Comparison of ENCODE assay signal across 25 cellular contexts in genomic region chr5:6080930-6081726, GRCh38.
DNase-seq lines count a peak whose midpoint lies in the region; ATAC-seq, FAIRE-seq and TF ChIP-seq lines count a peak whose summit lies in the region.
"Had no signal": no experiment of that assay in that cellular context is flagged by ENCODE, and none has a peak within 500 bp of the region (broad histone marks: within the 10 kb centered on the region; RNA-seq: fewer than 3 reads in every experiment).

No MANE protein-coding gene starts in this region.

- no peaks in the 10 kb centered on the region for H3K4me1 ChIP-seq in HepG2 (ENCODE audit: insufficient read depth, low read length)
- H3K4me1 ChIP-seq in right lobe of liver = no peaks in the 10 kb centered on the region
- H3K4me1 ChIP-seq in adrenal gland (replicated peaks in 1 of 2) = no peaks in the 10 kb centered on the region
- H3K4me1 ChIP-seq in gastrocnemius medialis = no peaks in the 10 kb centered on the region
- H3K4me1 ChIP-seq: Peyer's patch had no signal

- TF ChIP-seq CTCF in HepG2 (CRISPR knock-in tag; IDR thresholded peaks at IDR 0.05) (no peak), right lobe of liver (IDR thresholded peaks at IDR 0.05) (no peak), adrenal gland (IDR thresholded peaks at IDR 0.05) (no peak), gastrocnemius medialis (IDR thresholded peaks at IDR 0.05 in 4 of 5, conservative IDR thresholded peaks at IDR 0.05 in 1 of 5) (no peak)

- H3K79me2 ChIP-seq in HepG2 (ENCODE audit: insufficient read depth, low read length) = no peaks in the 10 kb centered on the region

- H3K27me3 ChIP-seq in HepG2 (ENCODE audit: control insufficient read depth in 1 of 2, insufficient read depth in 2 of 2, low read length in 2 of 2) (no peaks in the 10 kb centered on the region; a peak in 2 of 5 replicates), right lobe of liver (no peaks in the 10 kb centered on the region), adrenal gland (no peaks in the 10 kb centered on the region), gastrocnemius medialis (no peaks in the 10 kb centered on the region)
- H3K27me3 ChIP-seq: Peyer's patch had no signal

- H2AFZ ChIP-seq in HepG2 (ENCODE audit: low read length) = no peak overlapping the region

- CTCF ChIA-PET in HepG2 (lab: Yijun Ruan, JAX; ENCODE audit: low intra/inter-chr PET ratio, low total read pairs) = no interaction called here

- DNase-seq in HepG2 (ENCODE audit: low spot score) = no peak
- no peak for DNase-seq in right lobe of liver
- peak; percentile 41 for DNase-seq in cerebellar cortex (ENCODE audit: low spot score)
- peak; percentile 32 for DNase-seq in islet precursor cell
- DNase-seq in adrenal gland = no peak
- no peak for DNase-seq in hypothalamus (lab: John Stamatoyannopoulos, UW)
- DNase-seq in gastrocnemius medialis = no peak
- DNase-seq in nucleus accumbens (lab: John Stamatoyannopoulos, UW) = no peak
- DNase-seq: CD4-positive, CD25-positive, alpha-beta regulatory T cell; DMS153; DND-41; GOT3; NCI-H1092; NCI-H1417 treated with DMSO at 0.1 percent for 48 hours; NCI-H187; NCI-H2081 treated with DMSO at 0.1 percent for 48 hours; NCI-H2171; NCI-H226; NCI-H510A; NCI-H69; Peyer's patch; SK-N-SH had no signal

- POLR2A ChIA-PET in HepG2 (lab: Yijun Ruan, JAX) = no interaction called here

- H3K4me3 ChIP-seq in HepG2 (replicated peaks in 1 of 3; ENCODE audit: insufficient read depth in 1 of 3, low read depth in 2 of 3, low read length in 3 of 3) = no peak overlapping the region
- H3K4me3 ChIP-seq in right lobe of liver = no peak overlapping the region
- no peak overlapping the region for H3K4me3 ChIP-seq in adrenal gland
- H3K4me3 ChIP-seq in gastrocnemius medialis = no peak overlapping the region
- H3K4me3 ChIP-seq: Peyer's patch had no signal

- H3K36me3 ChIP-seq in HepG2 (replicated peaks in 1 of 2; ENCODE audit: control insufficient read depth in 1 of 2, insufficient read depth in 2 of 2, low read length in 2 of 2) (no peaks in the 10 kb centered on the region), right lobe of liver (no peaks in the 10 kb centered on the region), adrenal gland (replicated peaks in 1 of 2) (no peaks in the 10 kb centered on the region), gastrocnemius medialis (no peaks in the 10 kb centered on the region)
- H3K36me3 ChIP-seq: Peyer's patch had no signal

- TF ChIP-seq POLR2A in HepG2 (IDR thresholded peaks at IDR 0.05; ENCODE audit: insufficient read depth in 1 of 2, low read depth in 2 of 2, low read length in 2 of 2) = no peak
- no peak for TF ChIP-seq POLR2A in right lobe of liver (IDR thresholded peaks at IDR 0.05)
- no peak for TF ChIP-seq POLR2A in adrenal gland (IDR thresholded peaks at IDR 0.05)
- TF ChIP-seq POLR2A in gastrocnemius medialis (IDR thresholded peaks at IDR 0.05) = no peak

- no peak overlapping the region for H3K27ac ChIP-seq in HepG2 (ENCODE audit: extremely low read length, insufficient read depth, low read length)
- H3K27ac ChIP-seq in right lobe of liver = no peak overlapping the region
- H3K27ac ChIP-seq in adrenal gland = no peak overlapping the region
- H3K27ac ChIP-seq in gastrocnemius medialis = no peak overlapping the region
- H3K27ac ChIP-seq: 22Rv1, Peyer's patch had no signal

- no peak overlapping the region for H3K4me2 ChIP-seq in HepG2 (ENCODE audit: low read depth, low read length)
- H3K4me2 ChIP-seq: SK-N-SH had no signal

- TF ChIP-seq RAD21 in HepG2 (CRISPR knock-in tag; IDR thresholded peaks at IDR 0.05) = no peak

- H3K9me3 ChIP-seq in HepG2 (ENCODE audit: low read length) (no peaks in the 10 kb centered on the region), right lobe of liver (no peaks in the 10 kb centered on the region), adrenal gland (replicated peaks in 1 of 3) (no peaks in the 10 kb centered on the region), gastrocnemius medialis (no peaks in the 10 kb centered on the region)
- H3K9me3 ChIP-seq: Peyer's patch, SK-N-SH had no signal

- FAIRE-seq in HepG2 (lab: Jason Lieb, UNC) = no peak
- FAIRE-seq: GM18507 had no signal

- H4K20me1 ChIP-seq in HepG2 (ENCODE audit: insufficient read depth, low read length) = no peaks in the 10 kb centered on the region

- H3K9ac ChIP-seq in HepG2 (ENCODE audit: insufficient read depth, low read depth, low read length) = no peak overlapping the region
- H3K9ac ChIP-seq: SK-N-SH had no signal

- intact Hi-C loops in HepG2 (cut with micrococcal nuclease; ENCODE audit: unreplicated experiment) = no loop called here
- intact Hi-C loops in right lobe of liver (cut with DNase I) = no loop called here
- intact Hi-C loops in adrenal gland (cut with DNase I) = no loop called here
- intact Hi-C loops in gastrocnemius medialis (cut with DNase I; ENCODE audit: low total_unique reads) = no loop called here

- no TSS peak for BruUV-seq in HepG2 (replicated peaks; lab: Mats Ljungman, UMichigan)

- WGBS in HepG2 (ENCODE audit: low lambda C conversion rate) = 6% methylated on average over 4 of the region's 10 CpGs
- WGBS in right lobe of liver (ENCODE audit: insufficient coverage, low coverage, low lambda C conversion rate, missing lambda C conversion rate) = 61% methylated on average over 2 of the region's 10 CpGs
- WGBS in adrenal gland, 4 donors = 90 to 93% (median 92%) methylated on average over 9 to 10 of the region's 10 CpGs

- in situ Hi-C loops in HepG2 (cut with HindIII; ENCODE audit: extremely low pct_ligation_motif_present, low pct_unique_long_range_greater_than_20kb) (no loop called here), gastrocnemius medialis (cut with MboI; ENCODE audit: low sequenced_read_pairs in 4 of 4) (no loop called here)

- ATAC-seq in HepG2 (no peak), right lobe of liver (no peak), gastrocnemius medialis (no peak)
- ATAC-seq: HCT116 had no signal

- no peak for TF ChIP-seq EP300 in HepG2 (IDR thresholded peaks at IDR 0.05; ENCODE audit: low read depth in 2 of 2, low read length in 2 of 2)
- TF ChIP-seq EP300 in HepG2 (CRISPR knock-in tag; IDR thresholded peaks at IDR 0.05; ENCODE audit: borderline replicate concordance) = no peak

TF ChIP-seq in HepG2, 621 proteins besides CTCF, POLR2A, EP300 and RAD21:
- peak; percentile 71 for TF ChIP-seq MNT (IDR thresholded peaks at IDR 0.05)
- no peak for TF ChIP-seq BCL6 (CRISPR knock-in tag; IDR thresholded peaks at IDR 0.05)
- TF ChIP-seq SALL2 (CRISPR knock-in tag; IDR thresholded peaks at IDR 0.05) = no peak
TF ChIP-seq in HepG2: peak in this region for 1.

Comparison
In these comparisons a context has a peak if more than half of its experiments do, and no peak if none do; other contexts are left out.
1. DNase-seq: peak in cerebellar cortex (single experiment) and islet precursor cell (single experiment); none in HepG2 (single experiment), right lobe of liver (0 of 3), adrenal gland (0 of 7), hypothalamus (0 of 51), gastrocnemius medialis (0 of 2) and nucleus accumbens (0 of 56).